ENCODE assay signal across 23 cellular contexts in the genomic region with DNA sequence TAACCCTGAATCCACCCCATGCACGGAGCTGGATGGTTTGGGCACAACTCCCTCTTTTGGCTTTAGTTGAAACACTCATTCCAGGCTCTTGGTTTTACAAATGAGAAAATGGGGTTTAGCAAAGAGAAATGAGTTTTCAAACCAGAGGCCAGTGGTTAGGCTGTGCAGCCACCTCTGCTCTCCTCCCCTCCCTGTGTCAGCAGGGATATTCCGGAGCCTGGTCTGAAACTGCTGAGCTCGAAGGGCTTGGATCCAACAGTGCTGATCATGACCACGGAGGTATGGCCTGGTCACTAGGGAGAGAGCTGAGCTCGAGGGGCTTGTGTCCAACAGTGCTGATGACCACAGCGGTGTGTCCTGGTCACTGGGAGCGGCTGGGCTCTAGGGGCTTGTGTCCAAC.
"Had no signal": no experiment of that assay in that cellular context is flagged by ENCODE, and none has a peak within 500 bp of the region (broad histone marks: within the 10 kb centered on the region; RNA-seq: fewer than 3 reads in every experiment).

No MANE protein-coding gene starts in this region.

- H3K4me3 ChIP-seq: left ventricle myocardium inferior, lung, pancreas, prostate gland, skin epidermis, suprapubic skin, thoracic aorta, tibial artery, upper lobe of right lung had no signal

- H3K4me1 ChIP-seq: prostate gland had no signal

- H3K9me3 ChIP-seq: left ventricle myocardium inferior, pancreas, prostate gland, suprapubic skin, thoracic aorta, tibial artery, upper lobe of right lung had no signal

- H3K27me3 Mint-ChIP-seq: naive B cell had no signal

- H3K36me3 Mint-ChIP-seq: mesothelial cell of epicardium, naive B cell, natural killer cell had no signal

- H3K27ac Mint-ChIP-seq: mesothelial cell of epicardium; natural killer cell; stimulated activated effector memory CD8-positive, alpha-beta T cell treated with anti-CD3 and anti-CD28 coated beads, Interleukin-12 subunit alpha, Interleukin-12 subunit beta, amount 100 ng/mL, for 72 hours; stimulated activated naive CD8-positive, alpha-beta T cell treated with anti-CD3 and anti-CD28 coated beads, Interleukin-15, Interleukin-2, amounts not matched to agents 100 ng/mL and 50 ng/mL, for 24 hours had no signal

- ATAC-seq: natural killer cell; pancreas; right cardiac atrium; sciatic nerve; stimulated activated effector memory CD8-positive, alpha-beta T cell treated with anti-CD3 and anti-CD28 coated beads, Interleukin-12 subunit alpha, Interleukin-12 subunit beta, amount 100 ng/mL, for 72 hours; upper lobe of right lung had no signal

- H3K4me3 Mint-ChIP-seq: mesothelial cell of epicardium; natural killer cell; stimulated activated effector memory CD8-positive, alpha-beta T cell treated with anti-CD3 and anti-CD28 coated beads, Interleukin-12 subunit alpha, Interleukin-12 subunit beta, amount 100 ng/mL, for 72 hours; stimulated activated naive CD8-positive, alpha-beta T cell treated with anti-CD3 and anti-CD28 coated beads, Interleukin-15, Interleukin-2, amounts not matched to agents 100 ng/mL and 50 ng/mL, for 24 hours had no signal

- H3K9me3 Mint-ChIP-seq: mesothelial cell of epicardium; naive B cell; natural killer cell; stimulated activated effector memory CD8-positive, alpha-beta T cell treated with anti-CD3 and anti-CD28 coated beads, Interleukin-12 subunit alpha, Interleukin-12 subunit beta, amount 100 ng/mL, for 72 hours; stimulated activated naive CD8-positive, alpha-beta T cell treated with anti-CD3 and anti-CD28 coated beads, Interleukin-15, Interleukin-2, amounts not matched to agents 100 ng/mL and 50 ng/mL, for 24 hours had no signal

- H3K27ac ChIP-seq: left ventricle myocardium inferior, pancreas, prostate gland, skin epidermis, suprapubic skin, thoracic aorta, tibial artery, upper lobe of right lung had no signal

- DNase-seq: islet precursor cell; left ventricle myocardium inferior; mesendoderm; naive B cell; natural killer cell; nucleus accumbens; pancreas; retina; right cardiac atrium; stimulated activated CD4-positive, alpha-beta T cell treated with anti-CD3 and anti-CD28 coated beads, Interleukin-4, amount 100 ng/mL, for 24 hours; stimulated activated naive CD4-positive, alpha-beta T cell; tibial artery; trophoblast cell; upper lobe of right lung had no signal

- H3K36me3 ChIP-seq: left ventricle myocardium inferior, pancreas, prostate gland, suprapubic skin, thoracic aorta, tibial artery, upper lobe of right lung had no signal

- H3K27me3 ChIP-seq: pancreas, suprapubic skin, upper lobe of right lung had no signal
